11 cellular contexts compared by ENCODE assay signal in genomic region chr5:83364322-83365299, GRCh38.
DNase-seq lines count a peak whose midpoint lies in the region; ATAC-seq and TF ChIP-seq lines count a peak whose summit lies in the region.
"Had no signal": no experiment of that assay in that cellular context is flagged by ENCODE, and none has a peak within 500 bp of the region (broad histone marks: within the 10 kb centered on the region; RNA-seq: fewer than 3 reads in every experiment).

No MANE protein-coding gene starts in this region.

- no peak overlapping the region for H3K27ac Mint-ChIP-seq in stimulated activated memory B cell treated with anti-CD40 and anti-IgM and Interleukin-4, amounts not matched to agents 10 μg/mL and 1 μg/mL and 100 μg/mL, for 72 hours

- H3K36me3 Mint-ChIP-seq in stimulated activated memory B cell treated with anti-CD40 and anti-IgM and Interleukin-4, amounts not matched to agents 10 μg/mL and 1 μg/mL and 100 μg/mL, for 72 hours: no peaks in the 10 kb centered on the region

- H3K27me3 Mint-ChIP-seq in stimulated activated memory B cell treated with anti-CD40 and anti-IgM and Interleukin-4, amounts not matched to agents 10 μg/mL and 1 μg/mL and 100 μg/mL, for 72 hours: peaks cover 8% of the 10 kb centered on the region

- H3K4me3 Mint-ChIP-seq in stimulated activated memory B cell treated with anti-CD40 and anti-IgM and Interleukin-4, amounts not matched to agents 10 μg/mL and 1 μg/mL and 100 μg/mL, for 72 hours: no peak overlapping the region

- DNase-seq in SIG-M5 (lab: John Stamatoyannopoulos, UW) (peak; percentile 50), Ammon's horn (ENCODE audit: low spot score) (no peak), kidney glomerular epithelial cell (lab: John Stamatoyannopoulos, UW) (no peak), NCI-H446 treated with DMSO at 0.1 percent for 48 hours (lab: John Stamatoyannopoulos, UW) (no peak)
- DNase-seq: BE2C, GDM1, upper lobe of right lung had no signal

- peak; percentile 60 for ATAC-seq in GM18505 (IDR thresholded peaks at IDR 0.05; ENCODE audit: unreplicated experiment)
- peak; percentile 52 for ATAC-seq in GM21390 (IDR thresholded peaks at IDR 0.05; ENCODE audit: unreplicated experiment)
- ATAC-seq in HG03045 (IDR thresholded peaks at IDR 0.05; ENCODE audit: unreplicated experiment): peak; percentile 53
- no peak for ATAC-seq in stimulated activated memory B cell treated with anti-CD40 and anti-IgM and Interleukin-4, amounts not matched to agents 10 μg/mL and 1 μg/mL and 100 μg/mL, for 72 hours
- ATAC-seq: upper lobe of right lung had no signal

- peaks cover 11% of the 10 kb centered on the region for H3K4me1 Mint-ChIP-seq in stimulated activated memory B cell treated with anti-CD40 and anti-IgM and Interleukin-4, amounts not matched to agents 10 μg/mL and 1 μg/mL and 100 μg/mL, for 72 hours

- peaks cover 5% of the 10 kb centered on the region for H3K9me3 Mint-ChIP-seq in stimulated activated memory B cell treated with anti-CD40 and anti-IgM and Interleukin-4, amounts not matched to agents 10 μg/mL and 1 μg/mL and 100 μg/mL, for 72 hours

- no peak for TF ChIP-seq POLR2A in GM18505 (IDR thresholded peaks at IDR 0.05; ENCODE audit: borderline replicate concordance, extremely low read depth, insufficient read depth, insufficient read length)
